Comparison of ENCODE assay signal across 8 cellular contexts in genomic region chr14:69153848-69154208, GRCh38. TPM values are rescaled to one million over a fixed set of nuclear protein-coding genes. Genes with fewer than 3 reads are reported as not detected.
DNase-seq lines count a peak whose midpoint lies in the region; ATAC-seq and TF ChIP-seq lines count a peak whose summit lies in the region.

No MANE protein-coding gene starts in this region.

- peaks cover 11% of the 10 kb centered on the region for H3K36me3 ChIP-seq in endodermal cell (ENCODE audit: control insufficient read depth, insufficient read depth, low read length)

- H3K27me3 Mint-ChIP-seq in T-helper 2 cell treated with Interferon-gamma antibody and Interleukin-4, amounts not matched to agents 5 μg/mL and 100 μg/mL, for 36 hours (ENCODE audit: low read depth), result peaks cover 42% of the 10 kb centered on the region
- H3K27me3 Mint-ChIP-seq in endodermal cell (ENCODE audit: insufficient read depth), result peaks cover 3% of the 10 kb centered on the region

- H3K27ac ChIP-seq in RWPE1 (peak overlapping the region; percentile 90), endodermal cell (ENCODE audit: low read depth, low read length) (no peak overlapping the region)

- H3K4me3 Mint-ChIP-seq in T-helper 2 cell treated with Interferon-gamma antibody and Interleukin-4, amounts not matched to agents 5 μg/mL and 100 μg/mL, for 36 hours, result peak overlapping the region; percentile 93
- peak overlapping the region; percentile 90 for H3K4me3 Mint-ChIP-seq in endodermal cell

- TF ChIP-seq CTCF in RWPE1 (conservative IDR thresholded peaks at IDR 0.05; ENCODE audit: low read depth), result no peak
- no peak for TF ChIP-seq CTCF in endodermal cell (conservative IDR thresholded peaks at IDR 0.05)

- peak overlapping the region; percentile 82 for H3K9ac ChIP-seq in endodermal cell (ENCODE audit: extremely low read depth, low read length, poor library complexity, severe bottlenecking)

- H3K36me3 Mint-ChIP-seq in T-helper 2 cell treated with Interferon-gamma antibody and Interleukin-4, amounts not matched to agents 5 μg/mL and 100 μg/mL, for 36 hours (ENCODE audit: low read depth), result peaks cover 10% of the 10 kb centered on the region
- peaks cover 2% of the 10 kb centered on the region for H3K36me3 Mint-ChIP-seq in endodermal cell (ENCODE audit: low read depth)

- 10 to 15% methylated on average over 13 of the region's 13 CpGs for WGBS in endodermal cell (ENCODE audit: insufficient coverage in 1 of 2, insufficient read length in 1 of 2), 2 experiments

- H3K4me1 Mint-ChIP-seq in T-helper 2 cell treated with Interferon-gamma antibody and Interleukin-4, amounts not matched to agents 5 μg/mL and 100 μg/mL, for 36 hours (ENCODE audit: low read depth), result peaks cover 22% of the 10 kb centered on the region
- peaks cover 29% of the 10 kb centered on the region for H3K4me1 Mint-ChIP-seq in endodermal cell

- no peaks in the 10 kb centered on the region for H3K9me3 Mint-ChIP-seq in T-helper 2 cell treated with Interferon-gamma antibody and Interleukin-4, amounts not matched to agents 5 μg/mL and 100 μg/mL, for 36 hours
- no peaks in the 10 kb centered on the region for H3K9me3 Mint-ChIP-seq in endodermal cell

- H3K9me3 ChIP-seq in endodermal cell (ENCODE audit: control insufficient read depth, low read length) (no peaks in the 10 kb centered on the region), mononuclear cell (ENCODE audit: low read depth, low read length) (no peaks in the 10 kb centered on the region)

- CTCF ChIA-PET in RWPE1 (lab: Yijun Ruan, JAX), result interaction anchor here (0.5 kb wide), 1 partner anchor 668 kb away, joined by 4 read pairs; no protein-coding TSS in a partner anchor

- H3K4me1 ChIP-seq in endodermal cell (ENCODE audit: control insufficient read depth, insufficient read depth, low read length) (peaks cover 6% of the 10 kb centered on the region), mononuclear cell (ENCODE audit: insufficient read depth, low read length) (peaks cover 24% of the 10 kb centered on the region)

- POLR2A ChIA-PET in RWPE1 (lab: Yijun Ruan, JAX; ENCODE audit: low non-redundant PET), result interaction anchor here (0.7 kb wide), 1 partner anchor 32 kb away, joined by 7 read pairs; no protein-coding TSS in a partner anchor

- peak overlapping the region; percentile 86 for H3K27ac Mint-ChIP-seq in T-helper 2 cell treated with Interferon-gamma antibody and Interleukin-4, amounts not matched to agents 5 μg/mL and 100 μg/mL, for 36 hours
- H3K27ac Mint-ChIP-seq in endodermal cell, result peak overlapping the region; percentile 95

- no peaks in the 10 kb centered on the region for H3K27me3 ChIP-seq in endodermal cell (ENCODE audit: control insufficient read depth, insufficient read depth, low read length, poor library complexity, severe bottlenecking)
- peaks cover 3% of the 10 kb centered on the region for H3K27me3 ChIP-seq in mononuclear cell (ENCODE audit: insufficient read depth, low read length)

- no peak for DNase-seq in T-helper 2 cell treated with Interferon-gamma antibody and Interleukin-4, amounts not matched to agents 5 μg/mL and 100 μg/mL, for 36 hours (ENCODE audit: low spot score)
- DNase-seq in T-helper 2 cell (no peak), RWPE1 (ENCODE audit: low spot score) (no peak), endodermal cell (peak; percentile 53), NCI-H1930 (lab: John Stamatoyannopoulos, UW) (no peak)
- no peak for DNase-seq in activated CD4-positive, CD25-positive, alpha-beta regulatory T cell treated with anti-CD3 and anti-CD28 coated beads, Interleukin-2, amount 50 U/mL, for 72 hours

- no peak for ATAC-seq in GM19463 (IDR thresholded peaks at IDR 0.05; ENCODE audit: unreplicated experiment)

- H3K4me3 ChIP-seq in endodermal cell (ENCODE audit: low read length), result peak overlapping the region; percentile 96
- peak overlapping the region; percentile 89 for H3K4me3 ChIP-seq in mononuclear cell (ENCODE audit: low read length)

RNA-seq across cellular contexts. Expression of gene DCAF5, which starts 0.9 kb away (rescaled TPM):
- 10 to 100 TPM; 61.1 to 69.6 TPM for total RNA-seq in endodermal cell
- polyA plus RNA-seq in endodermal cell (2013, experiment 1 of 2), result 46.6 TPM
- polyA plus RNA-seq in endodermal cell (2013, experiment 2 of 2), result 43.7 TPM
- 42.2 TPM for total RNA-seq in mononuclear cell

RNA-seq across cellular contexts. Expression of gene EXD2, which starts 37.5 kb away (rescaled TPM):
- total RNA-seq in endodermal cell (10 to 100 TPM; 26.9 to 27.2 TPM), mononuclear cell (2.9 TPM)
- polyA plus RNA-seq in endodermal cell (2013, experiment 1 of 2), result 22.1 TPM
- polyA plus RNA-seq in endodermal cell (2013, experiment 2 of 2), result 19.6 TPM
